In genomic region chr6:160679402-160679769, GRCh38 we compare ENCODE assay signal across 13 cellular contexts. TPM values are rescaled to one million over a fixed set of nuclear protein-coding genes. Genes with fewer than 3 reads are reported as not detected.
DNase-seq lines count a peak whose midpoint lies in the region; ATAC-seq and TF ChIP-seq lines count a peak whose summit lies in the region.
"Had no signal": no experiment of that assay in that cellular context is flagged by ENCODE, and none has a peak within 500 bp of the region (broad histone marks: within the 10 kb centered on the region; RNA-seq: fewer than 3 reads in every experiment).

No MANE protein-coding gene starts in this region.

- no peak overlapping the region for H3K9ac ChIP-seq in HUES64 (ENCODE audit: low read depth, low read length)
- H3K9ac ChIP-seq: GM23248 had no signal

- TF ChIP-seq CTCF in body of pancreas (IDR thresholded peaks at IDR 0.05) (peak; percentile 42 to 68 (median 51)), progenitor cell of endocrine pancreas (IDR thresholded peaks at IDR 0.05; ENCODE audit: unreplicated experiment) (peak; percentile 74), Calu3 (IDR thresholded peaks at IDR 0.05; ENCODE audit: unreplicated experiment) (no peak)

- no peak for TF ChIP-seq POLR2A in body of pancreas (IDR thresholded peaks at IDR 0.05)

- intact Hi-C loops in body of pancreas (cut with DNase I) (no loop called here), Calu3 (cut with micrococcal nuclease; ENCODE audit: unreplicated experiment) (no loop called here)

- CTCF ChIA-PET in Calu3 (lab: Charles Lee): no interaction called here

- H3K4me1 Mint-ChIP-seq in progenitor cell of endocrine pancreas (ENCODE audit: low read depth) (no peaks in the 10 kb centered on the region), Calu3 (ENCODE audit: low read depth, unreplicated experiment) (no peaks in the 10 kb centered on the region)

- H3K4me3 Mint-ChIP-seq in progenitor cell of endocrine pancreas (ENCODE audit: low read depth): peak overlapping the region; percentile 75
- no peak overlapping the region for H3K4me3 Mint-ChIP-seq in Calu3 (ENCODE audit: low read depth, unreplicated experiment)
- H3K4me3 Mint-ChIP-seq: effector memory CD8-positive, alpha-beta T cell had no signal

- H3K36me3 ChIP-seq in HUES64 (ENCODE audit: insufficient read depth, low read length): no peaks in the 10 kb centered on the region
- H3K36me3 ChIP-seq in body of pancreas (replicated peaks in 1 of 2; ENCODE audit: insufficient read depth in 1 of 2, low read depth in 2 of 2): no peaks in the 10 kb centered on the region
- H3K36me3 ChIP-seq: Peyer's patch had no signal

- H3K9me3 ChIP-seq in HUES64 (ENCODE audit: insufficient read depth, low read depth, low read length): no peaks in the 10 kb centered on the region
- H3K9me3 ChIP-seq in body of pancreas: no peaks in the 10 kb centered on the region
- H3K9me3 ChIP-seq: Peyer's patch had no signal

- 74% methylated on average over 13 of the region's 14 CpGs for WGBS in HUES64
- WGBS in body of pancreas, 2 donors: 1 to 4% methylated on average over 13 of the region's 14 CpGs

- BruUV-seq in Calu3 (replicated peaks; lab: Mats Ljungman, UMichigan): no TSS peak

- H3K4me1 ChIP-seq in HUES64 (ENCODE audit: insufficient read depth, low read length): no peaks in the 10 kb centered on the region
- no peaks in the 10 kb centered on the region for H3K4me1 ChIP-seq in body of pancreas
- H3K4me1 ChIP-seq: Peyer's patch had no signal

- H3K27ac Mint-ChIP-seq in progenitor cell of endocrine pancreas (peak overlapping the region; percentile 33), Calu3 (ENCODE audit: unreplicated experiment) (no peak overlapping the region)
- H3K27ac Mint-ChIP-seq: effector memory CD8-positive, alpha-beta T cell had no signal

- H3K27me3 Mint-ChIP-seq in progenitor cell of endocrine pancreas: peaks cover 14% of the 10 kb centered on the region
- H3K27me3 Mint-ChIP-seq in Calu3 (ENCODE audit: unreplicated experiment): peaks cover 19% of the 10 kb centered on the region

- H3K36me3 Mint-ChIP-seq in progenitor cell of endocrine pancreas (ENCODE audit: insufficient read depth) (no peaks in the 10 kb centered on the region), Calu3 (ENCODE audit: insufficient read depth, unreplicated experiment) (no peaks in the 10 kb centered on the region)

- no peak overlapping the region for H3K27ac ChIP-seq in HUES64 (ENCODE audit: low read depth, low read length)
- no peak overlapping the region for H3K27ac ChIP-seq in body of pancreas
- H3K27ac ChIP-seq: GM23248, Peyer's patch had no signal

- H3K4me3 ChIP-seq in HUES64 (ENCODE audit: low read length): peak overlapping the region; percentile 47
- peak overlapping the region; percentile 16 to 23 for H3K4me3 ChIP-seq in body of pancreas
- H3K4me3 ChIP-seq: GM23248 had no signal

- DNase-seq in body of pancreas (peak; percentile 49 to 79 (median 62)), iPS-NIHi11 (ENCODE audit: low spot score) (peak; percentile 64), progenitor cell of endocrine pancreas (ENCODE audit: low spot score, unreplicated experiment) (peak; percentile 70), Calu3 (no peak)
- DNase-seq: effector memory CD8-positive, alpha-beta T cell; GM23248; KBM-7; Peyer's patch; stimulated activated CD4-positive, alpha-beta T cell treated with anti-CD3 and anti-CD28 coated beads, Interleukin-1b, Interleukin-23, amount 100 ng/mL, for 48 hours had no signal

- ATAC-seq in body of pancreas (peak; percentile 92), HG02840 (IDR thresholded peaks at IDR 0.05; ENCODE audit: low FRiP score, unreplicated experiment) (no peak), HG02884 (IDR thresholded peaks at IDR 0.05; ENCODE audit: unreplicated experiment) (no peak), GM21619 (IDR thresholded peaks at IDR 0.05; ENCODE audit: unreplicated experiment) (no peak)
- ATAC-seq: effector memory CD8-positive, alpha-beta T cell had no signal

- H3K9me3 Mint-ChIP-seq in progenitor cell of endocrine pancreas (ENCODE audit: low read depth): no peaks in the 10 kb centered on the region
- H3K9me3 Mint-ChIP-seq in Calu3 (ENCODE audit: low read depth, unreplicated experiment): no peaks in the 10 kb centered on the region
- H3K9me3 Mint-ChIP-seq: effector memory CD8-positive, alpha-beta T cell had no signal

- H3K27me3 ChIP-seq in HUES64 (ENCODE audit: insufficient read depth, low read length): peaks cover 16% of the 10 kb centered on the region
- H3K27me3 ChIP-seq in body of pancreas: no peaks in the 10 kb centered on the region
- H3K27me3 ChIP-seq: Peyer's patch had no signal

RNA-seq across cellular contexts. Expression of gene LPA, which starts 15.3 kb away (rescaled TPM):
- not detected for polyA plus RNA-seq in HUES64 (2013, experiment 1 of 2)
- polyA plus RNA-seq in HUES64 (2013, experiment 2 of 2): not detected
- 1 to 10 TPM in 1 of 2 donors, under 1 TPM in 1; 0.52 to 3.6 TPM for total RNA-seq in body of pancreas
- 2.7 and 3.2 TPM in 2 replicates for total RNA-seq in progenitor cell of endocrine pancreas
- total RNA-seq in Calu3 (2022): not detected in 2 replicates
- total RNA-seq: GM23248 had no signal
- polyA plus RNA-seq: GM23248 had no signal

RNA-seq across cellular contexts. Expression of gene PLG, which starts 22.7 kb away (rescaled TPM):
- not detected for polyA plus RNA-seq in HUES64 (2013, experiment 1 of 2)
- polyA plus RNA-seq in HUES64 (2013, experiment 2 of 2): 0.38 TPM
- not detected for total RNA-seq in body of pancreas
- 1.9 TPM in 2 replicates for total RNA-seq in progenitor cell of endocrine pancreas
- total RNA-seq in Calu3 (2022): not detected in 2 replicates
- total RNA-seq: GM23248, Peyer's patch had no signal
